18 cellular contexts compared by ENCODE assay signal in the genomic region with DNA sequence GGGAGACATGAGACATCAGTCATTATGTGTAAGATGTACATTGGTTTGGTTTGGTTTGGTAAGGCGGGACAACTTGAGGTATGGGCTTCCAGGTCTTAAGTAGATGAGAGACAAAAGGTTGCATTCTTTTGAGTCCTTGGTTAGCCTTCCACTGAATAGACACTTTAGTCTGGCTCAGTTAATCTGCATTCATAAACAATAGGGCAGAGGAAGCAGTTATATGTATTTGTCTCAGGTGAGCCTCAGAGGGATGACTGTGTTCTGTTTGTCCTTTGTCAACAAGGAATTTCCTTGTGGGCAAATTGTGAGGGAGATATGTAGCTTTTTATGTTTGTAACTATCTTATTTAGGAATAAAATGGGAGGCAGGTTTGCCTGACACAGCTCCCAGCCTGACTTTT. TPM values are rescaled to one million over a fixed set of nuclear protein-coding genes. Genes with fewer than 3 reads are reported as not detected.
DNase-seq lines count a peak whose midpoint lies in the region; ATAC-seq, FAIRE-seq and TF ChIP-seq lines count a peak whose summit lies in the region.
"Had no signal": no experiment of that assay in that cellular context is flagged by ENCODE, and none has a peak within 500 bp of the region (broad histone marks: within the 10 kb centered on the region; RNA-seq: fewer than 3 reads in every experiment).

No MANE protein-coding gene starts in this region.

- peak; percentile 6 for FAIRE-seq in H54 (lab: Jason Lieb, UNC)
- FAIRE-seq: endothelial cell of umbilical vein had no signal

- H3K27ac ChIP-seq in foreskin keratinocyte (peak overlapping the region; percentile 33), prostate gland (peak overlapping the region; percentile 69 to 81)
- H3K27ac ChIP-seq: GM23248, right atrium auricular region, RWPE1 had no signal

- H3K27me3 ChIP-seq in foreskin keratinocyte (no peaks in the 10 kb centered on the region), prostate gland (replicated peaks; ENCODE audit: insufficient read depth) (no peaks in the 10 kb centered on the region)
- H3K27me3 ChIP-seq: right atrium auricular region had no signal

- no peaks in the 10 kb centered on the region for H3K36me3 ChIP-seq in prostate gland
- H3K36me3 ChIP-seq: right atrium auricular region had no signal

- H3K4me3 ChIP-seq in prostate gland, result no peak overlapping the region
- H3K4me3 ChIP-seq: GM23248, right atrium auricular region had no signal

- ATAC-seq in foreskin keratinocyte (peak; percentile 25), GM21717 (IDR thresholded peaks at IDR 0.05; ENCODE audit: unreplicated experiment) (no peak), GM21786 (IDR thresholded peaks at IDR 0.05; ENCODE audit: unreplicated experiment) (no peak)
- ATAC-seq: activated T-helper 17 cell treated with anti-CD3 and anti-CD28 coated beads, Interleukin-2, amount 50 U/mL, for 72 hours had no signal

- TF ChIP-seq CTCF in foreskin keratinocyte (conservative IDR thresholded peaks at IDR 0.05), result no peak
- no peak for TF ChIP-seq CTCF in prostate gland (IDR thresholded peaks at IDR 0.05)

- WGBS in prostate gland, result 88% methylated on average over 1 of the region's 1 CpG

- DNase-seq in H54 (ENCODE audit: insufficient read length, low spot score) (no peak), NCI-H526 treated with DMSO at 0.1 percent for 48 hours (lab: John Stamatoyannopoulos, UW) (peak; percentile 28), foreskin keratinocyte (peak in 1 of 2 donors; percentile 22), prostate gland (ENCODE audit: low spot score) (peak; percentile 23), UCSD-AML1 (lab: John Stamatoyannopoulos, UW; ENCODE audit: unreplicated experiment) (no peak)
- DNase-seq: activated CD4-positive, alpha-beta T cell treated with anti-CD3 and anti-CD28 coated beads for 48 hours; foreskin melanocyte; GM23248; Karpas-422; NCI-H1436; NCI-H2227 treated with DMSO at 0.1 percent for 48 hours; NK-92 treated with Interleukin-12 subunit alpha and Interleukin-12 subunit beta, amount 100 ng/mL, for 24 hours had no signal

- TF ChIP-seq POLR2A in H54 (IDR thresholded peaks at IDR 0.05; ENCODE audit: low read depth, low read length) (no peak), prostate gland (IDR thresholded peaks at IDR 0.05) (no peak)

- intact Hi-C loops in prostate gland (cut with DNase I), result no loop called here

- no peaks in the 10 kb centered on the region for H3K9me3 ChIP-seq in prostate gland
- H3K9me3 ChIP-seq: right atrium auricular region had no signal

- H3K4me1 ChIP-seq in foreskin keratinocyte, result peaks cover 19% of the 10 kb centered on the region
- peaks cover 3% of the 10 kb centered on the region for H3K4me1 ChIP-seq in prostate gland (replicated peaks)

RNA-seq across cellular contexts. Expression of a gene that starts 50.4 kb away (rescaled TPM):
- total RNA-seq in foreskin keratinocyte (41.5 and 55.4 TPM in 2 replicates), prostate gland (100 to 1,000 TPM in 1 of 2 donors, 10 to 100 TPM in 1; 95.4 to 123 TPM)
- polyA plus RNA-seq in foreskin keratinocyte, result 10.8 and 11.2 TPM in 2 replicates

Comparison
In these comparisons a context has a peak if more than half of its experiments do, and no peak if none do; other contexts are left out.
1. DNase-seq: peak in NCI-H526 treated with DMSO at 0.1 percent for 48 hours (single experiment) and prostate gland (single experiment); none in H54 (single experiment) and UCSD-AML1 (single experiment).